Comparison of ENCODE assay signal across 8 cellular contexts in genomic region chr9:137128158-137129088, GRCh38. TPM values are rescaled to one million over a fixed set of nuclear protein-coding genes. Genes with fewer than 3 reads are reported as not detected.
A peak's percentile ranks its signal among the peaks of the same experiment; 100 is the strongest.
DNase-seq lines count a peak whose midpoint lies in the region; ATAC-seq, FAIRE-seq and TF ChIP-seq lines count a peak whose summit lies in the region.

No MANE protein-coding gene starts in this region.

- no peak overlapping the region for H3K18ac ChIP-seq in H1 (ENCODE audit: extremely low read depth, low read length)

- ATAC-seq in GM21529 (IDR thresholded peaks at IDR 0.05; ENCODE audit: unreplicated experiment) (peak; percentile 2), PC-3 (no peak), pancreas (peak; percentile 7 to 22 (median 15)), left lobe of liver (no peak)

- FAIRE-seq in H1 (lab: Jason Lieb, UNC) (no peak), pancreas (lab: Jason Lieb, UNC) (no peak)

- DNase-seq in PC-3 = no peak
- no peak for DNase-seq in H1 (ENCODE audit: low read depth in 1 of 2, low spot score in 2 of 2)
- DNase-seq in pancreas = peak in 2 of 6 donors; percentile 44 to 74
- DNase-seq in caudate nucleus (lab: John Stamatoyannopoulos, UW) = no peak
- DNase-seq in left lobe of liver (ENCODE audit: low spot score) = no peak
- no peak for DNase-seq in NCI-H526 treated with DMSO at 0.1 percent for 48 hours (lab: John Stamatoyannopoulos, UW)
- DNase-seq in dermis blood vessel endothelial cell = no peak

- TF ChIP-seq POLR2A in H1 (IDR thresholded peaks at IDR 0.05; ENCODE audit: control extremely low read depth in 1 of 2, low read depth in 2 of 2, low read length in 2 of 2) = no peak

- H3K4me1 ChIP-seq in PC-3 (ENCODE audit: insufficient read depth, low read length) (peaks cover 10% of the 10 kb centered on the region; the same call in 1 of the 2 replicates), H1 (replicated peaks in 1 of 4; ENCODE audit: control insufficient read depth in 3 of 4, insufficient read depth in 4 of 4, low read length in 3 of 4) (peaks cover 0 to 11% (median 5%) of the 10 kb centered on the region in 4 experiments; a peak in 4 of 7 replicates), pancreas (peaks cover 8 to 19% (median 11%) of the 10 kb centered on the region in 3 donors)

- H3K79me2 ChIP-seq in PC-3 (ENCODE audit: low read length) = peaks cover 38% of the 10 kb centered on the region
- peaks cover 0 to 7% of the 10 kb centered on the region in 2 experiments; a peak in 1 of 4 replicates for H3K79me2 ChIP-seq in H1 (ENCODE audit: control insufficient read depth in 1 of 2, insufficient read depth in 2 of 2, low read length in 2 of 2)

- 81% methylated on average over 30 of the region's 30 CpGs; no CpG with 5 or more reads in 1 of the 2 experiments for WGBS in H1 (ENCODE audit: extremely low coverage in 1 of 2, insufficient coverage in 1 of 2, insufficient read length in 1 of 2, insufficient replicate concordance in 2 of 2, low coverage in 1 of 2, low lambda C conversion rate in 2 of 2, missing lambda C conversion rate in 1 of 2), 2 experiments
- 9 to 12% methylated on average over 30 of the region's 30 CpGs for WGBS in pancreas, 2 donors

- no peak overlapping the region for H3K56ac ChIP-seq in H1 (replicated peaks; ENCODE audit: insufficient read length, low read depth, low read length)

- peaks cover 7% of the 10 kb centered on the region; the same call in 1 of the 2 replicates for H3K23me2 ChIP-seq in H1 (ENCODE audit: low read depth, low read length)

- H3K36me3 ChIP-seq in PC-3 (ENCODE audit: low read depth, low read length) (no peaks in the 10 kb centered on the region), H1 (ENCODE audit: control insufficient read depth in 2 of 4, insufficient read depth in 4 of 4, low read length in 3 of 4) (no peaks in the 10 kb centered on the region), pancreas (no peaks in the 10 kb centered on the region)

- H3K9me3 ChIP-seq in PC-3 (ENCODE audit: low read length) (no peaks in the 10 kb centered on the region), H1 (ENCODE audit: insufficient read depth in 2 of 2, low read depth in 1 of 2, low read length in 1 of 2) (no peaks in the 10 kb centered on the region), pancreas (no peaks in the 10 kb centered on the region)

- H2BK20ac ChIP-seq in H1 (ENCODE audit: low read length) = no peak overlapping the region

- no peak overlapping the region for H3K14ac ChIP-seq in H1 (ENCODE audit: insufficient read length)

- H3K9ac ChIP-seq in PC-3 (ENCODE audit: low read length) (peak overlapping the region; percentile 96), H1 (replicated peaks in 1 of 4; ENCODE audit: extremely low read depth in 1 of 4, low read depth in 3 of 4, low read length in 3 of 4) (peak overlapping the region in 1 of 4 experiments; percentile 72; a peak in 2 of 7 replicates)

- 0 out of 2 replicates have a peak overlapping the region, but pooled peaks have one; percentile 18 for H2BK12ac ChIP-seq in H1 (ENCODE audit: low read depth, low read length)

- H2AK5ac ChIP-seq in H1 (ENCODE audit: low read depth, low read length) = no peak overlapping the region

- no peaks in the 10 kb centered on the region for H3F3A ChIP-seq in PC-3 (ENCODE audit: low read length, unreplicated experiment)

- peak overlapping the region; percentile 100 for H3K4me2 ChIP-seq in PC-3 (ENCODE audit: low read length)
- peak overlapping the region; percentile 70 to 97 for H3K4me2 ChIP-seq in H1 (ENCODE audit: insufficient read depth in 1 of 2, low read depth in 2 of 2, low read length in 2 of 2)

- no peak overlapping the region for H2BK120ac ChIP-seq in H1 (replicated peaks; ENCODE audit: low read depth, low read length)

- H3K79me1 ChIP-seq in H1 (ENCODE audit: low read depth, low read length) = peaks cover 2% of the 10 kb centered on the region; the same call in 1 of the 2 replicates

- H3K23ac ChIP-seq in H1 (ENCODE audit: insufficient read length) = no peak overlapping the region

- H3K27me3 ChIP-seq in PC-3 (ENCODE audit: low read length) = no peaks in the 10 kb centered on the region
- H3K27me3 ChIP-seq in H1 (replicated peaks in 1 of 4; ENCODE audit: control insufficient read depth in 3 of 4, extremely low read depth in 1 of 4, insufficient read depth in 3 of 4, low read length in 3 of 4) = peaks cover 0 to 6% (median 4%) of the 10 kb centered on the region in 4 experiments; a peak in 4 of 7 replicates
- H3K27me3 ChIP-seq in pancreas = no peaks in the 10 kb centered on the region

- no peaks in the 10 kb centered on the region for H4K20me1 ChIP-seq in PC-3 (ENCODE audit: low read length)
- no peaks in the 10 kb centered on the region for H4K20me1 ChIP-seq in H1 (replicated peaks in 1 of 2; ENCODE audit: control insufficient read depth in 1 of 2, insufficient read depth in 2 of 2, low read length in 2 of 2)

- H3K4ac ChIP-seq in H1 (replicated peaks; ENCODE audit: insufficient read length, low read depth, low read length) = no peak overlapping the region

- H3K4me3 ChIP-seq in PC-3 (ENCODE audit: low read length) (peak overlapping the region; percentile 83), H1 (ENCODE audit: extremely low read depth in 1 of 4, insufficient read depth in 2 of 4, low read depth in 3 of 4, low read length in 4 of 4) (peak overlapping the region; percentile 70 to 83 (median 77)), pancreas (peak overlapping the region; percentile 61 to 82 (median 74))

- H3K9me2 ChIP-seq in PC-3 (replicated peaks; ENCODE audit: low read length) = no peaks in the 10 kb centered on the region

- H2BK5ac ChIP-seq in H1 (ENCODE audit: low read depth, low read length) = no peak overlapping the region

- no peak overlapping the region for H4K8ac ChIP-seq in H1 (ENCODE audit: extremely low read depth, insufficient read depth, low read length)

- TF ChIP-seq CTCF in PC-3 (conservative IDR thresholded peaks at IDR 0.05; ENCODE audit: low read depth, low read length) (no peak), H1 (IDR thresholded peaks at IDR 0.05; ENCODE audit: control extremely low read depth in 1 of 3, insufficient read depth in 1 of 3, low read depth in 1 of 3, low read length in 3 of 3) (no peak), pancreas (IDR thresholded peaks at IDR 0.05) (no peak)

- BruUV-seq in PC-3 (replicated peaks; lab: Mats Ljungman, UMichigan) = TSS peak; percentile 59

- H3K27ac ChIP-seq in PC-3 (ENCODE audit: low read length) (peak overlapping the region; percentile 37; the same call in 1 of the 2 replicates), H1 (ENCODE audit: low read depth, low read length) (no peak overlapping the region), pancreas (peak overlapping the region; percentile 75 to 90 (median 84)), caudate nucleus (ENCODE audit: low read depth, low read length) (no peak overlapping the region)

- TF ChIP-seq RAD21 in H1 (IDR thresholded peaks at IDR 0.05 in 1 of 2, conservative IDR thresholded peaks at IDR 0.05 in 1 of 2; ENCODE audit: low read depth in 2 of 2, low read length in 2 of 2) = no peak

- CTCF ChIA-PET in PC-3 (lab: Charles Lee) = interaction anchor here (0.6 kb wide), 2 partner anchors 102 to 396 kb away, joined by 3 to 5 read pairs; no protein-coding TSS in a partner anchor
- CTCF ChIA-PET in H1 (lab: Charles Lee; ENCODE audit: partially characterized antibody) = interaction anchor here (0.6 to 2.6 kb wide), 12 partner anchors 9 to 309 kb away, joined by 3 to 13 read pairs (median 5); partner anchors contain the start of genes GRIN1 and TMEM210

- H4K5ac ChIP-seq in H1 (ENCODE audit: insufficient read length, low read depth, low read length) = no peak overlapping the region

- H2AFZ ChIP-seq in PC-3 (ENCODE audit: low read length) = peak overlapping the region; percentile 84; the same call in 1 of the 2 replicates
- H2AFZ ChIP-seq in H1 (ENCODE audit: low read length) = no peak overlapping the region

- POLR2A ChIA-PET in PC-3 (lab: Charles Lee; ENCODE audit: unreplicated experiment) (no interaction called here), H1 (lab: Charles Lee; ENCODE audit: partially characterized antibody) (interaction anchor here (0.9 to 2.4 kb wide), 9 partner anchors 35 to 112 kb away, joined by 3 to 14 read pairs (median 6); partner anchors contain the start of genes LRRC26, TMEM210 and TPRN)

- no peak for TF ChIP-seq EP300 in H1 (IDR thresholded peaks at IDR 0.05; ENCODE audit: borderline replicate concordance in 1 of 2, low read depth in 2 of 2, low read length in 2 of 2)

- intact Hi-C loops in PC-3 (cut with micrococcal nuclease) (no loop called here), pancreas (cut with DNase I) (no loop called here)

- no peak overlapping the region for H4K91ac ChIP-seq in H1 (replicated peaks; ENCODE audit: insufficient read length, low read length)

- H2BK15ac ChIP-seq in H1 (ENCODE audit: low read length) = no peak overlapping the region

RNA-seq across cellular contexts. Expression of gene GRIN1, which starts 10.5 kb away (rescaled TPM):
- 0.11 TPM in 1 of 2 replicates, not detected in the other for total RNA-seq in PC-3 (2014; rRNA removed)
- 2.1 TPM in 2 replicates for total RNA-seq in H1 (2021; fragmentation: NEBNext Ultra II Directional; extraction: Animal tissue kit (Norgen Biotek cat#: 25700))
- polyA plus RNA-seq in H1 (2011; rRNA removed) = 0.48 and 1.3 TPM in 2 replicates
- polyA plus RNA-seq in H1 (2011; cell fraction: cytosol; rRNA removed) = 1.6 TPM
- 9.3 TPM for polyA plus RNA-seq in H1 (2011; cell fraction: nucleus; rRNA removed)
- polyA plus RNA-seq in H1 (2012, experiment 1 of 2) = 1.1 to 3.2 TPM (median 2.7 TPM) in 4 replicates
- 0.91 TPM for polyA plus RNA-seq in H1 (2012, experiment 2 of 2)
- polyA plus RNA-seq in H1 (2013, experiment 1 of 2) = 2.0 TPM
- 2.1 TPM for polyA plus RNA-seq in H1 (2013, experiment 2 of 2)
- polyA minus RNA-seq in H1 (2011; rRNA and poly(A)+ RNA removed) = 0.39 and 1.5 TPM in 2 replicates
- polyA minus RNA-seq in H1 (2011; cell fraction: cytosol; rRNA and poly(A)+ RNA removed) = not detected
- 3.2 TPM for polyA minus RNA-seq in H1 (2011; cell fraction: nucleus; rRNA and poly(A)+ RNA removed)
- under 1 TPM in 4 of 6 donors, not detected in 2; 0.08 to 0.44 (median 0.22) TPM for total RNA-seq in pancreas
- under 1 TPM; 0.21 to 0.53 TPM for polyA plus RNA-seq in pancreas
- not detected for total RNA-seq in left lobe of liver
- 0.05 and 0.17 TPM in 2 replicates for total RNA-seq in dermis blood vessel endothelial cell

RNA-seq across cellular contexts. Expression of gene DPP7, which starts 13.9 kb away (rescaled TPM):
- 101 and 103 TPM in 2 replicates for total RNA-seq in PC-3 (2014; rRNA removed)
- 21.2 and 21.5 TPM in 2 replicates for total RNA-seq in H1 (2021; fragmentation: NEBNext Ultra II Directional; extraction: Animal tissue kit (Norgen Biotek cat#: 25700))
- polyA plus RNA-seq in H1 (2011; rRNA removed) = 26.8 and 34.7 TPM in 2 replicates
- 24.1 TPM for polyA plus RNA-seq in H1 (2011; cell fraction: cytosol; rRNA removed)
- polyA plus RNA-seq in H1 (2011; cell fraction: nucleus; rRNA removed) = 125 TPM
- polyA plus RNA-seq in H1 (2012, experiment 1 of 2) = 11.3 to 28.6 TPM (median 18.7 TPM) in 4 replicates
- 8.7 TPM for polyA plus RNA-seq in H1 (2012, experiment 2 of 2)
- polyA plus RNA-seq in H1 (2013, experiment 1 of 2) = 28.6 TPM
- polyA plus RNA-seq in H1 (2013, experiment 2 of 2) = 28.2 TPM
- polyA minus RNA-seq in H1 (2011; rRNA and poly(A)+ RNA removed) = 2.4 and 6.1 TPM in 2 replicates
- polyA minus RNA-seq in H1 (2011; cell fraction: cytosol; rRNA and poly(A)+ RNA removed) = 11.8 TPM
- 10.2 TPM for polyA minus RNA-seq in H1 (2011; cell fraction: nucleus; rRNA and poly(A)+ RNA removed)
- 100 to 1,000 TPM in 2 of 6 donors, 10 to 100 TPM in 4; 87.3 to 113 (median 98.8) TPM for total RNA-seq in pancreas
- polyA plus RNA-seq in pancreas = 100 to 1,000 TPM; 497 to 526 TPM
- total RNA-seq in left lobe of liver = 87.0 TPM
- total RNA-seq in dermis blood vessel endothelial cell = 81.5 and 98.5 TPM in 2 replicates

RNA-seq across cellular contexts. Expression of gene LRRC26, which starts 41.4 kb away (rescaled TPM):
- total RNA-seq in PC-3 (2014; rRNA removed) = 0.40 and 2.0 TPM in 2 replicates
- total RNA-seq in H1 (2021; fragmentation: NEBNext Ultra II Directional; extraction: Animal tissue kit (Norgen Biotek cat#: 25700)) = 0.34 and 0.36 TPM in 2 replicates
- polyA plus RNA-seq in H1 (2011; rRNA removed) = 0.85 and 1.0 TPM in 2 replicates
- 0.25 TPM for polyA plus RNA-seq in H1 (2011; cell fraction: cytosol; rRNA removed)
- 0.60 TPM for polyA plus RNA-seq in H1 (2011; cell fraction: nucleus; rRNA removed)
- polyA plus RNA-seq in H1 (2012, experiment 1 of 2) = 0.75 to 1.2 TPM (median 0.90 TPM) in 3 of 4 replicates, not detected in the other
- 0.18 TPM for polyA plus RNA-seq in H1 (2012, experiment 2 of 2)
- 1.1 TPM for polyA plus RNA-seq in H1 (2013, experiment 1 of 2)
- 0.74 TPM for polyA plus RNA-seq in H1 (2013, experiment 2 of 2)
- not detected in 2 replicates for polyA minus RNA-seq in H1 (2011; rRNA and poly(A)+ RNA removed)
- polyA minus RNA-seq in H1 (2011; cell fraction: cytosol; rRNA and poly(A)+ RNA removed) = not detected
- polyA minus RNA-seq in H1 (2011; cell fraction: nucleus; rRNA and poly(A)+ RNA removed) = 0.90 TPM
- total RNA-seq in pancreas = under 1 TPM; 0.28 to 0.90 (median 0.49) TPM
- polyA plus RNA-seq in pancreas = not detected
- not detected for total RNA-seq in left lobe of liver
- not detected in 2 replicates for total RNA-seq in dermis blood vessel endothelial cell

RNA-seq across cellular contexts. Expression of gene MAN1B1, which starts 41.6 kb away (rescaled TPM):
- 65.5 and 71.6 TPM in 2 replicates for total RNA-seq in PC-3 (2014; rRNA removed)
- total RNA-seq in H1 (2021; fragmentation: NEBNext Ultra II Directional; extraction: Animal tissue kit (Norgen Biotek cat#: 25700)) = 35.1 and 36.3 TPM in 2 replicates
- 33.7 and 36.5 TPM in 2 replicates for polyA plus RNA-seq in H1 (2011; rRNA removed)
- polyA plus RNA-seq in H1 (2011; cell fraction: cytosol; rRNA removed) = 36.6 TPM
- 104 TPM for polyA plus RNA-seq in H1 (2011; cell fraction: nucleus; rRNA removed)
- polyA plus RNA-seq in H1 (2012, experiment 1 of 2) = 23.8 to 36.3 TPM (median 35.0 TPM) in 4 replicates
- polyA plus RNA-seq in H1 (2012, experiment 2 of 2) = 24.9 TPM
- polyA plus RNA-seq in H1 (2013, experiment 1 of 2) = 40.1 TPM
- polyA plus RNA-seq in H1 (2013, experiment 2 of 2) = 37.2 TPM
- polyA minus RNA-seq in H1 (2011; rRNA and poly(A)+ RNA removed) = 39.6 and 51.7 TPM in 2 replicates
- polyA minus RNA-seq in H1 (2011; cell fraction: cytosol; rRNA and poly(A)+ RNA removed) = 23.0 TPM
- 36.5 TPM for polyA minus RNA-seq in H1 (2011; cell fraction: nucleus; rRNA and poly(A)+ RNA removed)
- total RNA-seq in pancreas = 10 to 100 TPM; 22.0 to 33.5 (median 26.0) TPM
- polyA plus RNA-seq in pancreas = 10 to 100 TPM; 83.6 to 86.0 TPM
- total RNA-seq in left lobe of liver = 27.4 TPM
- total RNA-seq in dermis blood vessel endothelial cell = 73.1 and 76.6 TPM in 2 replicates

RNA-seq across cellular contexts. Expression of gene TMEM210, which starts 43.4 kb away (rescaled TPM):
- total RNA-seq in PC-3 (2014; rRNA removed) (not detected in 2 replicates), pancreas (not detected), left lobe of liver (not detected), dermis blood vessel endothelial cell (not detected in 2 replicates)
- total RNA-seq in H1 (2021; fragmentation: NEBNext Ultra II Directional; extraction: Animal tissue kit (Norgen Biotek cat#: 25700)) = not detected in 2 replicates
- polyA plus RNA-seq in H1 (2011; rRNA removed) (not detected in 2 replicates), pancreas (not detected)
- polyA plus RNA-seq in H1 (2011; cell fraction: cytosol; rRNA removed) = not detected
- polyA plus RNA-seq in H1 (2011; cell fraction: nucleus; rRNA removed) = not detected
- not detected in 4 replicates for polyA plus RNA-seq in H1 (2012, experiment 1 of 2)
- not detected for polyA plus RNA-seq in H1 (2012, experiment 2 of 2)
- polyA plus RNA-seq in H1 (2013, experiment 1 of 2) = not detected
- not detected for polyA plus RNA-seq in H1 (2013, experiment 2 of 2)
- not detected in 2 replicates for polyA minus RNA-seq in H1 (2011; rRNA and poly(A)+ RNA removed)
- polyA minus RNA-seq in H1 (2011; cell fraction: cytosol; rRNA and poly(A)+ RNA removed) = not detected
- polyA minus RNA-seq in H1 (2011; cell fraction: nucleus; rRNA and poly(A)+ RNA removed) = not detected

Comparison
In these comparisons a context has a peak if more than half of its experiments do, and no peak if none do; other contexts are left out.
1. ATAC-seq: peak in GM21529 (single experiment) and pancreas (4 of 4); none in PC-3 (single experiment) and left lobe of liver (single experiment).
2. H3K27ac ChIP-seq: peak in PC-3 (single experiment) and pancreas (4 of 4); none in H1 (single experiment) and caudate nucleus (single experiment).
3. Peak in every context shown above with its lines, with median percentiles within 50 percentile points of each other: H3K4me3 ChIP-seq.